Comparison of ENCODE assay signal across 1 cellular context in the genomic region with DNA sequence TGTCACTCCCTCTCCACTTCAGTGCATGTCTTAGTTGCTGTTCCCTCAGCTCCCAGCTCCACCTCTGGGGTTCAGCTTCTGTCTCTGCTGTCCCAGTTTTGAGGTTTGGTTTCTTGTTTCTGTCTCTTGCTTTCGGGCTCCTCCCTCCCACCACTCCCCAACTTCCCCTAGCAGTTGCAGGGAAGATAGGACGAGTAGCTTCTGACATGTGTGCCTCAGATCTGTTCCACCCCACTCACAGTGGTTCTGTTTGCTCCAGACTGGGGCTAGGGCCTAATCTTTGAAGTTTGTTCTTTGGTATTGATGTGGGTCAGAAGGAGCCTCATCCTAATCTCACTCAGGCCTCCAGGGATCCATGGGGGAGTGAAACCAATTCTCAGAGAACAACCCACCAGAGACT.
A peak's percentile ranks its signal among the peaks of the same experiment; 100 is the strongest.
TF ChIP-seq lines count a peak whose summit lies in the region.

No MANE protein-coding gene starts in this region.

TF ChIP-seq in K562, 482 proteins besides CTCF, POLR2A, EP300 and RAD21 (continued from another document):
- 0 out of 2 replicates have a peak, but pooled peaks have one; percentile 5 for TF ChIP-seq POLR2AphosphoS2 (IDR thresholded peaks at IDR 0.05; ENCODE audit: low read length)
- peak; percentile 60 for TF ChIP-seq GABPA (tag; conservative IDR thresholded peaks at IDR 0.05; ENCODE audit: low read depth)
- no peak for TF ChIP-seq SIN3B (IDR thresholded peaks at IDR 0.05; ENCODE audit: low read depth)
- TF ChIP-seq, protein P1, sequence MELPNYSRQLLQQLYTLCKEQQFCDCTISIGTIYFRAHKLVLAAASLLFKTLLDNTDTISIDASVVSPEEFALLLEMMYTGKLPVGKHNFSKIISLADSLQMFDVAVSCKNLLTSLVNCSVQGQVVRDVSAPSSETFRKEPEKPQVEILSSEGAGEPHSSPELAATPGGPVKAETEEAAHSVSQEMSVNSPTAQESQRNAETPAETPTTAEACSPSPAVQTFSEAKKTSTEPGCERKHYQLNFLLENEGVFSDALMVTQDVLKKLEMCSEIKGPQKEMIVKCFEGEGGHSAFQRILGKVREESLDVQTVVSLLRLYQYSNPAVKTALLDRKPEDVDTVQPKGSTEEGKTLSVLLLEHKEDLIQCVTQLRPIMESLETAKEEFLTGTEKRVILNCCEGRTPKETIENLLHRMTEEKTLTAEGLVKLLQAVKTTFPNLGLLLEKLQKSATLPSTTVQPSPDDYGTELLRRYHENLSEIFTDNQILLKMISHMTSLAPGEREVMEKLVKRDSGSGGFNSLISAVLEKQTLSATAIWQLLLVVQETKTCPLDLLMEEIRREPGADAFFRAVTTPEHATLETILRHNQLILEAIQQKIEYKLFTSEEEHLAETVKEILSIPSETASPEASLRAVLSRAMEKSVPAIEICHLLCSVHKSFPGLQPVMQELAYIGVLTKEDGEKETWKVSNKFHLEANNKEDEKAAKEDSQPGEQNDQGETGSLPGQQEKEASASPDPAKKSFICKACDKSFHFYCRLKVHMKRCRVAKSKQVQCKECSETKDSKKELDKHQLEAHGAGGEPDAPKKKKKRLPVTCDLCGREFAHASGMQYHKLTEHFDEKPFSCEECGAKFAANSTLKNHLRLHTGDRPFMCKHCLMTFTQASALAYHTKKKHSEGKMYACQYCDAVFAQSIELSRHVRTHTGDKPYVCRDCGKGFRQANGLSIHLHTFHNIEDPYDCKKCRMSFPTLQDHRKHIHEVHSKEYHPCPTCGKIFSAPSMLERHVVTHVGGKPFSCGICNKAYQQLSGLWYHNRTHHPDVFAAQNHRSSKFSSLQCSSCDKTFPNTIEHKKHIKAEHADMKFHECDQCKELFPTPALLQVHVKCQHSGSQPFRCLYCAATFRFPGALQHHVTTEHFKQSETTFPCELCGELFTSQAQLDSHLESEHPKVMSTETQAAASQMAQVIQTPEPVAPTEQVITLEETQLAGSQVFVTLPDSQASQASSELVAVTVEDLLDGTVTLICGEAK (IDR thresholded peaks at IDR 0.05), result peak; percentile 52; the same call in 1 of the 2 replicates
- TF ChIP-seq, protein P1 (CRISPR knock-in tag; IDR thresholded peaks at IDR 0.05), result no peak
- TF ChIP-seq TCF7L2 (IDR thresholded peaks at IDR 0.05; ENCODE audit: low read depth, low read length), result no peak
- no peak for TF ChIP-seq CBX3 (IDR thresholded peaks at IDR 0.05; ENCODE audit: borderline replicate concordance in 1 of 2, low read length in 2 of 2)
- no peak for TF ChIP-seq MEF2A (IDR thresholded peaks at IDR 0.05; ENCODE audit: control insufficient read depth, low read depth, low read length)
- no peak for TF ChIP-seq HMG20B (CRISPR knock-in tag; IDR thresholded peaks at IDR 0.05)
